In genomic region chr1:116372186-116372585, GRCh38 we compare ENCODE assay signal across 8 cellular contexts. TPM values are rescaled to one million over a fixed set of nuclear protein-coding genes. Genes with fewer than 3 reads are reported as not detected.
DNase-seq lines count a peak whose midpoint lies in the region; ATAC-seq and TF ChIP-seq lines count a peak whose summit lies in the region.

No MANE protein-coding gene starts in this region.

- H3K4me2 ChIP-seq in Karpas-422 (ENCODE audit: low read depth, low read length, poor library complexity, severe bottlenecking), result peak overlapping the region; percentile 81

- H3K4me1 ChIP-seq in Karpas-422 (ENCODE audit: low read length) (peaks cover 64% of the 10 kb centered on the region), duodenal mucosa (ENCODE audit: control insufficient read depth in 1 of 2, insufficient read depth in 2 of 2, low read length in 2 of 2) (peaks cover 27 to 34% of the 10 kb centered on the region in 2 donors)

- POLR2A ChIA-PET in AG04450 (lab: Yijun Ruan, JAX), result no interaction called here
- POLR2A ChIA-PET in naive thymus-derived CD8-positive, alpha-beta T cell (lab: Charles Lee), result interaction anchor here (0.9 to 7.0 kb wide), 6 partner anchors 8 to 55 kb away, joined by 3 to 67 read pairs (median 5); no protein-coding TSS in a partner anchor

- no peak for DNase-seq in AG04450 (ENCODE audit: low read depth, low spot score)
- peak; percentile 55 for DNase-seq in Karpas-422
- peak in 5 of 10 donors; percentile 8 to 27 (median 20) for DNase-seq in naive thymus-derived CD8-positive, alpha-beta T cell
- no peak for DNase-seq in inferior parietal cortex (ENCODE audit: extremely low spot score)
- DNase-seq in left lobe of liver (ENCODE audit: low spot score), result no peak
- no peak for DNase-seq in kidney glomerular epithelial cell (lab: John Stamatoyannopoulos, UW)

- no peaks in the 10 kb centered on the region for H3K9me2 ChIP-seq in Karpas-422 (replicated peaks; ENCODE audit: insufficient read depth, low read length)

- TF ChIP-seq CTCF in AG04450 (IDR thresholded peaks at IDR 0.05; ENCODE audit: low read depth, low read length), result no peak

- H3K4me1 Mint-ChIP-seq in naive thymus-derived CD8-positive, alpha-beta T cell, result peaks cover 27 to 54% (median 48%) of the 10 kb centered on the region in 4 donors

- H3K4me3 ChIP-seq in AG04450 (ENCODE audit: low read depth, low read length) (peak overlapping the region; percentile 80), Karpas-422 (ENCODE audit: low read length) (peak overlapping the region; percentile 94), duodenal mucosa (ENCODE audit: low read depth in 1 of 2, low read length in 2 of 2) (peak overlapping the region; percentile 95 to 96)

- H3K79me2 ChIP-seq in Karpas-422 (ENCODE audit: low read length), result peaks cover 40% of the 10 kb centered on the region

- H3K27me3 ChIP-seq in AG04450 (ENCODE audit: control insufficient read depth, insufficient read depth, low read length) (peaks cover 27% of the 10 kb centered on the region), Karpas-422 (ENCODE audit: low read length) (no peaks in the 10 kb centered on the region), duodenal mucosa (ENCODE audit: control insufficient read depth in 1 of 2, insufficient read depth in 2 of 2, low read length in 2 of 2) (no peaks in the 10 kb centered on the region)

- no peaks in the 10 kb centered on the region for H3K27me3 Mint-ChIP-seq in naive thymus-derived CD8-positive, alpha-beta T cell

- no peak overlapping the region for H3K27ac ChIP-seq in AG04450 (ENCODE audit: low read depth, low read length)
- H3K27ac ChIP-seq in Karpas-422 (ENCODE audit: low read length), result peak overlapping the region; percentile 42
- peak overlapping the region; percentile 82 for H3K27ac ChIP-seq in duodenal mucosa (ENCODE audit: low read depth, low read length)

- peak overlapping the region; percentile 57 to 94 (median 90) for H3K27ac Mint-ChIP-seq in naive thymus-derived CD8-positive, alpha-beta T cell

- peak overlapping the region; percentile 75 to 96 (median 86) for H3K4me3 Mint-ChIP-seq in naive thymus-derived CD8-positive, alpha-beta T cell

- H3K36me3 ChIP-seq in Karpas-422 (ENCODE audit: insufficient read depth, low read length) (peaks cover 37% of the 10 kb centered on the region), duodenal mucosa (ENCODE audit: control insufficient read depth in 1 of 2, insufficient read depth in 2 of 2, low read length in 2 of 2) (peaks cover 0 to 4% of the 10 kb centered on the region in 2 donors)

- no peaks in the 10 kb centered on the region for H3K9me3 Mint-ChIP-seq in naive thymus-derived CD8-positive, alpha-beta T cell

- ATAC-seq in naive thymus-derived CD8-positive, alpha-beta T cell, result no peak
- ATAC-seq in left lobe of liver (no peak), HG03135 (IDR thresholded peaks at IDR 0.05; ENCODE audit: unreplicated experiment) (no peak)

- H2AFZ ChIP-seq in Karpas-422 (ENCODE audit: low read length), result no peak overlapping the region

- no peaks in the 10 kb centered on the region for H3K36me3 Mint-ChIP-seq in naive thymus-derived CD8-positive, alpha-beta T cell

- peaks cover 39% of the 10 kb centered on the region for H4K20me1 ChIP-seq in Karpas-422 (ENCODE audit: insufficient read depth, low read depth, low read length)

- peaks cover 3% of the 10 kb centered on the region; the same call in 1 of the 2 replicates for H3K9me3 ChIP-seq in AG04450 (ENCODE audit: control insufficient read depth, insufficient read depth, low read length)
- no peaks in the 10 kb centered on the region for H3K9me3 ChIP-seq in Karpas-422 (ENCODE audit: low read length)
- H3K9me3 ChIP-seq in duodenal mucosa (ENCODE audit: control insufficient read depth in 1 of 2, low read length in 2 of 2), result no peaks in the 10 kb centered on the region

- CTCF ChIA-PET in AG04450 (lab: Charles Lee), result interaction anchor here (2.7 kb wide), 1 partner anchor 113 kb away, joined by 19 read pairs; no protein-coding TSS in a partner anchor

- peak overlapping the region; percentile 79 for H3K9ac ChIP-seq in Karpas-422 (ENCODE audit: low read length)
- peak overlapping the region; percentile 83 to 92 for H3K9ac ChIP-seq in duodenal mucosa (ENCODE audit: low read depth in 1 of 2, low read length in 2 of 2)

RNA-seq across cellular contexts. Expression of gene ATP1A1, which starts 0.9 kb away (rescaled TPM):
- 189 and 194 TPM in 2 replicates for polyA plus RNA-seq in AG04450 (2011; rRNA removed)
- polyA minus RNA-seq in AG04450 (2011; rRNA and poly(A)+ RNA removed), result 238 and 263 TPM in 2 replicates
- 931 and 967 TPM in 2 replicates for total RNA-seq in Karpas-422 (2014; rRNA removed; shearing (Covaris generic); ENCODE audit: low replicate concordance)
- 100 to 1,000 TPM; 248 to 261 TPM for total RNA-seq in naive thymus-derived CD8-positive, alpha-beta T cell
- polyA plus RNA-seq in naive thymus-derived CD8-positive, alpha-beta T cell, result 10 to 100 TPM; 59.1 to 65.0 (median 60.6) TPM
- total RNA-seq in left lobe of liver, result 110 TPM
